18 cellular contexts compared by ENCODE assay signal in the genomic region with DNA sequence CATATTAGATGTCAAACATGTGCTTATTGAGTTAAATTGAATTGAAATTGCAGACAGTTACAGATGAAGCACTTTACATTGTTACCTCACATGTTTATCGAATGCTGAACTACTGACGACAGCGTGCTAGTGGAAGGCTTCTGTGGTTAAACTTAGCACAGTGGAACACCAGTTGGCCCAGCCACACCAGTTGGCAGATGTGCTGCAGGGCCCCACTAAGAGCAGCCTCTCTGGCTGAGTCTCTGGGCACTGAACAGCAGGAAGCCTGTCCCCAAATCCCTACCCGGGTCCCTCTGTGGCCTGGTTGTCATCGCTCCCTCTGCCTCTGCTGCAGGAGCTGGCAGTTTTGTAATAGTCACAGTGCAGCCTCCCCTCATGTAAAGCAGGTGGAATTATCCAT.
DNase-seq lines count a peak whose midpoint lies in the region; ATAC-seq and TF ChIP-seq lines count a peak whose summit lies in the region.
"Had no signal": no experiment of that assay in that cellular context is flagged by ENCODE, and none has a peak within 500 bp of the region (broad histone marks: within the 10 kb centered on the region; RNA-seq: fewer than 3 reads in every experiment).

No MANE protein-coding gene starts in this region.

- peak; percentile 96 for ATAC-seq in Right ventricle myocardium superior (ENCODE audit: poor library complexity)
- ATAC-seq in HG03439 (IDR thresholded peaks at IDR 0.05; ENCODE audit: unreplicated experiment), result no peak
- ATAC-seq: GM23338, HCT116, K562 had no signal

- no peak for TF ChIP-seq CTCF in HFFc6 (IDR thresholded peaks at IDR 0.05)

- no peaks in the 10 kb centered on the region for H3K36me3 Mint-ChIP-seq in HFFc6 (ENCODE audit: low read depth)
- H3K36me3 Mint-ChIP-seq: CD4-positive, alpha-beta memory T cell had no signal

- H3K27ac Mint-ChIP-seq in HFFc6, result no peak overlapping the region
- H3K27ac Mint-ChIP-seq: CD4-positive, alpha-beta memory T cell; GM23338 had no signal

- peaks cover 58% of the 10 kb centered on the region for H3K4me1 ChIP-seq in SJCRH30

- DNase-seq in SJCRH30, result peak; percentile 24 to 44
- peak; percentile 52 for DNase-seq in Right ventricle myocardium superior
- peak; percentile 48 for DNase-seq in islet precursor cell
- peak; percentile 59 for DNase-seq in superior temporal gyrus (ENCODE audit: extremely low spot score)
- no peak for DNase-seq in SK-N-DZ (ENCODE audit: low spot score)
- no peak for DNase-seq in HFFc6
- DNase-seq: CD4-positive, alpha-beta memory T cell; EL; NCI-H187; NCI-H2107; NCI-H510A; NCI-H748 treated with DMSO at 0.1 percent for 48 hours; SHP77 had no signal

- peaks cover 59% of the 10 kb centered on the region for H3K27me3 Mint-ChIP-seq in HFFc6 (ENCODE audit: insufficient read depth)

- H3K36me3 ChIP-seq in SJCRH30, result no peaks in the 10 kb centered on the region
- H3K36me3 ChIP-seq: BLaER1 had no signal

- H3K4me1 Mint-ChIP-seq in HFFc6 (ENCODE audit: low read depth), result peaks cover 23% of the 10 kb centered on the region
- H3K4me1 Mint-ChIP-seq: CD4-positive, alpha-beta memory T cell had no signal

- H3K27me3 ChIP-seq in SJCRH30, result no peaks in the 10 kb centered on the region
- H3K27me3 ChIP-seq: BLaER1 had no signal

- intact Hi-C loops in Right ventricle myocardium superior (cut with DNase I), result no loop called here

- no peaks in the 10 kb centered on the region for H3K9me3 Mint-ChIP-seq in HFFc6
- H3K9me3 Mint-ChIP-seq: GM23338 had no signal

- H3K9me3 ChIP-seq in SJCRH30 (replicated peaks), result no peaks in the 10 kb centered on the region
- H3K9me3 ChIP-seq: BLaER1 had no signal

- H3K27ac ChIP-seq in SJCRH30, result peak overlapping the region; percentile 99
- H3K27ac ChIP-seq: BLaER1 had no signal

- no peak overlapping the region for H3K4me3 Mint-ChIP-seq in HFFc6
- H3K4me3 Mint-ChIP-seq: CD4-positive, alpha-beta memory T cell; GM23338 had no signal

- H3K4me3 ChIP-seq in SJCRH30, result no peak overlapping the region
- H3K4me3 ChIP-seq: BLaER1, GM23338, K562 had no signal

Comparison
In these comparisons a context has a peak if more than half of its experiments do, and no peak if none do; other contexts are left out.
1. DNase-seq: peak in SJCRH30 (2 of 2), Right ventricle myocardium superior (single experiment), islet precursor cell (single experiment) and superior temporal gyrus (single experiment); none in SK-N-DZ (single experiment) and HFFc6 (single experiment).